In the genomic region with DNA sequence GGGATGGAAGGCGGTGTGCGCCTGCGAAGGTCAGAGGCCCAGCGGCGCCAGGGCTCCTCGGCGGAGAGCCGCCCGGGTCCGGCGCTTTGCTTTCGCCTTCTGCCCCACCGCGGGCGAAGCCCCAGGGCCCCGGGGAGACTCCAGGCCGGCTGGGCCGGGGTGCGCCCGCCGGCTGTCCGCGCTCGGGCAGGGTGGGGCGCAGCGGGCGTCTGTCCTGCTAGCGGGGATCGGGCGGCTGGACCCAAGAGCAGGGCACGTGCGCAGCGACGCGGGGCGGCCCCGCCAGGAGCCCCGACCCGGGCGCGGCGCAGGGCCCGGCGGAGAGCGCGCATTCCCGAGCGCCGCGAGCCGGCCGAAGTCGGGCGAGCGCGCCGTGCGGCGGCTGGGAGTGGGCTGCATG, we compare ENCODE assay signal across 9 cellular contexts. TPM values are rescaled to one million over a fixed set of nuclear protein-coding genes. Genes with fewer than 3 reads are reported as not detected.
A peak's percentile ranks its signal among the peaks of the same experiment; 100 is the strongest.
DNase-seq lines count a peak whose midpoint lies in the region; ATAC-seq and TF ChIP-seq lines count a peak whose summit lies in the region.
"Had no signal": no experiment of that assay in that cellular context is flagged by ENCODE, and none has a peak within 500 bp of the region (broad histone marks: within the 10 kb centered on the region; RNA-seq: fewer than 3 reads in every experiment).

No MANE protein-coding gene starts in this region.

- H3K27ac ChIP-seq in RWPE2 (ENCODE audit: poor library complexity, severe bottlenecking) = peak overlapping the region; percentile 41
- H3K27ac ChIP-seq in heart right ventricle = no peak overlapping the region
- no peak overlapping the region for H3K27ac ChIP-seq in smooth muscle cell (ENCODE audit: low read depth)
- H3K27ac ChIP-seq: KMS-11 had no signal

- H3K36me3 ChIP-seq in RWPE2 (ENCODE audit: low read depth) (peaks cover 32% of the 10 kb centered on the region), heart right ventricle (no peaks in the 10 kb centered on the region), smooth muscle cell (ENCODE audit: low read depth) (no peaks in the 10 kb centered on the region)

- H3K9me3 ChIP-seq in RWPE2 (ENCODE audit: severe bottlenecking) (no peaks in the 10 kb centered on the region), heart right ventricle (no peaks in the 10 kb centered on the region), smooth muscle cell (replicated peaks; ENCODE audit: low read depth) (no peaks in the 10 kb centered on the region)

- H4K20me1 ChIP-seq in smooth muscle cell (ENCODE audit: low read depth) = no peaks in the 10 kb centered on the region

- CTCF ChIA-PET in activated naive CD4-positive, alpha-beta T cell treated with anti-CD3 and anti-CD28 coated beads, Interleukin-2, amount 10 ng/mL, durations not matched to agents 7 days and 5 days (lab: Charles Lee) = interaction anchor here (0.8 to 1.1 kb wide), 3 partner anchors 38 to 137 kb away, joined by 3 read pairs; no protein-coding TSS in a partner anchor

- no peak overlapping the region for H2AFZ ChIP-seq in smooth muscle cell (ENCODE audit: low read depth)

- TF ChIP-seq CTCF in RWPE2 (IDR thresholded peaks at IDR 0.05; ENCODE audit: poor library complexity, severe bottlenecking) (no peak), heart right ventricle (IDR thresholded peaks at IDR 0.05) (no peak), smooth muscle cell (IDR thresholded peaks at IDR 0.05; ENCODE audit: borderline replicate concordance, insufficient read depth, poor library complexity, severe bottlenecking) (no peak)

- peaks cover 82% of the 10 kb centered on the region for H3K27me3 Mint-ChIP-seq in activated naive CD4-positive, alpha-beta T cell treated with anti-CD3 and anti-CD28 coated beads, Interleukin-2, amount 10 ng/mL, durations not matched to agents 7 days and 5 days

- no peaks in the 10 kb centered on the region for H3K36me3 Mint-ChIP-seq in activated naive CD4-positive, alpha-beta T cell treated with anti-CD3 and anti-CD28 coated beads, Interleukin-2, amount 10 ng/mL, durations not matched to agents 7 days and 5 days

- peak overlapping the region; percentile 88 for H3K4me2 ChIP-seq in smooth muscle cell
- H3K4me2 ChIP-seq: KMS-11 had no signal

- WGBS in heart right ventricle, 2 donors = 5 to 7% methylated on average over 35 to 59 of the region's 59 CpGs
- 2% methylated on average over 42 of the region's 59 CpGs for WGBS in smooth muscle cell (ENCODE audit: low lambda C conversion rate)

- DNase-seq in RWPE2 (ENCODE audit: low spot score) = peak; percentile 62
- DNase-seq in heart right ventricle = no peak
- DNase-seq in smooth muscle cell (lab: John Stamatoyannopoulos, UW; ENCODE audit: unreplicated experiment) = no peak
- DNase-seq in SIG-M5 treated with dmso at 0.1 percent for 504 hours (lab: John Stamatoyannopoulos, UW; ENCODE audit: unreplicated experiment) = no peak
- DNase-seq in activated naive CD4-positive, alpha-beta T cell treated with anti-CD3 and anti-CD28 coated beads, Interleukin-2, amount 10 ng/mL, durations not matched to agents 7 days and 5 days = no peak
- DNase-seq in mucosa of gallbladder (ENCODE audit: low spot score) = no peak

- H3K4me3 ChIP-seq in RWPE2 (ENCODE audit: severe bottlenecking) (peak overlapping the region; percentile 96), heart right ventricle (peak overlapping the region in 9 of 10 donors; percentile 39 to 63 (median 54)), smooth muscle cell (peak overlapping the region; percentile 45)

- no peak overlapping the region for H3K4me3 Mint-ChIP-seq in activated naive CD4-positive, alpha-beta T cell treated with anti-CD3 and anti-CD28 coated beads, Interleukin-2, amount 10 ng/mL, durations not matched to agents 7 days and 5 days

- no peak overlapping the region for H3K27ac Mint-ChIP-seq in activated naive CD4-positive, alpha-beta T cell treated with anti-CD3 and anti-CD28 coated beads, Interleukin-2, amount 10 ng/mL, durations not matched to agents 7 days and 5 days

- H3K4me1 Mint-ChIP-seq in activated naive CD4-positive, alpha-beta T cell treated with anti-CD3 and anti-CD28 coated beads, Interleukin-2, amount 10 ng/mL, durations not matched to agents 7 days and 5 days = peaks cover 10% of the 10 kb centered on the region

- no peaks in the 10 kb centered on the region for H3K79me2 ChIP-seq in smooth muscle cell (ENCODE audit: low read depth)

- no peaks in the 10 kb centered on the region for H3F3A ChIP-seq in smooth muscle cell (ENCODE audit: low read depth)

- H3K4me1 ChIP-seq in RWPE2 (ENCODE audit: insufficient read depth, poor library complexity, severe bottlenecking) = peaks cover 21% of the 10 kb centered on the region
- peaks cover 0 to 14% (median 0%) of the 10 kb centered on the region in 9 donors for H3K4me1 ChIP-seq in heart right ventricle
- H3K4me1 ChIP-seq in smooth muscle cell (ENCODE audit: low read depth) = no peaks in the 10 kb centered on the region

- peak; percentile 16 for ATAC-seq in GM19395 (IDR thresholded peaks at IDR 0.05; ENCODE audit: unreplicated experiment)
- ATAC-seq in RWPE2 (ENCODE audit: low read depth) = peak; percentile 4; the same call in 2 of the 3 replicates
- ATAC-seq in heart right ventricle = peak in 1 of 8 donors; percentile 20
- ATAC-seq in HG02884 (IDR thresholded peaks at IDR 0.05; ENCODE audit: unreplicated experiment) = no peak

- no peaks in the 10 kb centered on the region for H3K27me3 ChIP-seq in RWPE2 (ENCODE audit: insufficient read depth, poor library complexity, severe bottlenecking)
- peaks cover 18 to 79% (median 67%) of the 10 kb centered on the region in 7 donors for H3K27me3 ChIP-seq in heart right ventricle
- peaks cover 95% of the 10 kb centered on the region for H3K27me3 ChIP-seq in smooth muscle cell (ENCODE audit: low read depth)

- no peak overlapping the region for H3K9ac ChIP-seq in smooth muscle cell (ENCODE audit: low read depth)
- H3K9ac ChIP-seq: KMS-11 had no signal

- intact Hi-C loops in heart right ventricle (cut with DNase I) = no loop called here

- no peaks in the 10 kb centered on the region for H3K9me3 Mint-ChIP-seq in activated naive CD4-positive, alpha-beta T cell treated with anti-CD3 and anti-CD28 coated beads, Interleukin-2, amount 10 ng/mL, durations not matched to agents 7 days and 5 days

RNA-seq across cellular contexts. Expression of a gene that starts 0.6 kb away (rescaled TPM):
- total RNA-seq in heart right ventricle (10 to 100 TPM in 1 of 10 donors, 1 to 10 TPM in 8, under 1 TPM in 1; 0.96 to 24.9 (median 2.3) TPM), smooth muscle cell (1.2 and 1.6 TPM in 2 replicates), mucosa of gallbladder (2.1 TPM)
- polyA plus RNA-seq in heart right ventricle (1 to 10 TPM; 2.1 to 4.9 TPM), smooth muscle cell (0.45 and 1.3 TPM in 2 replicates)

RNA-seq across cellular contexts. Expression of a gene that starts 40.1 kb away (rescaled TPM):
- total RNA-seq in heart right ventricle (1 to 10 TPM; 1.5 to 8.1 (median 2.0) TPM), smooth muscle cell (0.85 and 1.6 TPM in 2 replicates), mucosa of gallbladder (15.7 TPM)
- polyA plus RNA-seq in heart right ventricle (1 to 10 TPM; 1.8 to 1.9 TPM), smooth muscle cell (1.1 and 2.7 TPM in 2 replicates)

Comparison
In these comparisons a context has a peak if more than half of its experiments do, and no peak if none do; other contexts are left out.
1. H3K4me3 ChIP-seq: peak in every context shown above with its lines; median percentile 96 in RWPE2; 54 in heart right ventricle; 45 in smooth muscle cell.